34 cellular contexts compared by ENCODE assay signal in genomic region chr7:16792299-16792698, GRCh38. TPM values are rescaled to one million over a fixed set of nuclear protein-coding genes. Genes with fewer than 3 reads are reported as not detected.
"Had no signal": no experiment of that assay in that cellular context is flagged by ENCODE, and none has a peak within 500 bp of the region (broad histone marks: within the 10 kb centered on the region; RNA-seq: fewer than 3 reads in every experiment).

No MANE protein-coding gene starts in this region.

- H3K9ac ChIP-seq: SK-N-SH had no signal

- H3K9me3 Mint-ChIP-seq: activated CD8-positive, alpha-beta T cell treated with anti-CD3 and anti-CD28 coated beads for 36 hours; activated naive CD4-positive, alpha-beta T cell treated with anti-CD3 and anti-CD28 coated beads, Interleukin-2, amount 50 U/mL, for 24 hours; activated naive CD8-positive, alpha-beta T cell treated with anti-CD3 and anti-CD28 coated beads, Interleukin-2, amount 10 ng/mL, durations not matched to agents 7 days and 5 days; activated T-cell treated with anti-CD3 and anti-CD28 coated beads, Interleukin-2, amount 50 U/mL, for 4 hours; activated T-helper 2 cell treated with anti-CD3 and anti-CD28 coated beads, Interferon-gamma antibody, Interleukin-2, Interleukin-4, amounts not matched to agents 10 μg/mL and 5 μg/mL and 100 μg/mL, durations not matched to agents 14 hours and 24 hours and 36 hours; central memory CD8-positive, alpha-beta T cell; T-helper 1 cell treated with Interleukin-12 subunit alpha and Interleukin-12 subunit beta and Interleukin-4 antibody, amounts not matched to agents 30 μg/mL and 1 μg/mL, for 36 hours; T-helper 2 cell treated with Interferon-gamma antibody and Interleukin-4, amounts not matched to agents 5 μg/mL and 100 μg/mL, for 36 hours had no signal

- H3K27ac Mint-ChIP-seq: activated CD8-positive, alpha-beta T cell treated with anti-CD3 and anti-CD28 coated beads for 36 hours; activated naive CD4-positive, alpha-beta T cell treated with anti-CD3 and anti-CD28 coated beads, Interleukin-2, amount 50 U/mL, for 24 hours; activated naive CD8-positive, alpha-beta T cell treated with anti-CD3 and anti-CD28 coated beads, Interleukin-2, amount 10 ng/mL, durations not matched to agents 7 days and 5 days; activated T-helper 2 cell treated with anti-CD3 and anti-CD28 coated beads, Interferon-gamma antibody, Interleukin-2, Interleukin-4, amounts not matched to agents 10 μg/mL and 5 μg/mL and 100 μg/mL, durations not matched to agents 14 hours and 24 hours and 36 hours; T-helper 1 cell treated with Interleukin-12 subunit alpha and Interleukin-12 subunit beta and Interleukin-4 antibody, amounts not matched to agents 30 μg/mL and 1 μg/mL, for 36 hours; T-helper 2 cell treated with Interferon-gamma antibody and Interleukin-4, amounts not matched to agents 5 μg/mL and 100 μg/mL, for 36 hours had no signal

- H3K4me1 ChIP-seq: ascending aorta, SJSA1 had no signal

- H3K36me3 Mint-ChIP-seq: activated naive CD4-positive, alpha-beta T cell treated with anti-CD3 and anti-CD28 coated beads, Interleukin-2, amount 50 U/mL, for 24 hours; activated naive CD8-positive, alpha-beta T cell treated with anti-CD3 and anti-CD28 coated beads, Interleukin-2, amount 10 ng/mL, durations not matched to agents 7 days and 5 days had no signal

- H3K4me1 Mint-ChIP-seq: activated naive CD4-positive, alpha-beta T cell treated with anti-CD3 and anti-CD28 coated beads, Interleukin-2, amount 50 U/mL, for 24 hours; activated naive CD8-positive, alpha-beta T cell treated with anti-CD3 and anti-CD28 coated beads, Interleukin-2, amount 10 ng/mL, durations not matched to agents 7 days and 5 days; central memory CD8-positive, alpha-beta T cell had no signal

- H3K4me2 ChIP-seq: SK-N-SH had no signal

- H3K27me3 ChIP-seq: ascending aorta, cardiac muscle cell, SJSA1 had no signal

- ATAC-seq: activated CD8-positive, alpha-beta T cell treated with anti-CD3 and anti-CD28 coated beads for 36 hours had no signal

- H3K9me3 ChIP-seq: ascending aorta, SJSA1, SK-N-SH had no signal

- DNase-seq: activated CD4-positive, alpha-beta T cell treated with anti-CD3 and anti-CD28 coated beads for 48 hours; activated CD8-positive, alpha-beta memory T cell treated with anti-CD3 and anti-CD28 coated beads, Interleukin-2, amount 50 U/mL, for 4 hours; activated CD8-positive, alpha-beta T cell treated with anti-CD3 and anti-CD28 coated beads for 36 hours; activated gamma-delta T cell; activated naive CD4-positive, alpha-beta T cell treated with Interleukin-2 at 50 U/mL for 16 hours; activated naive CD8-positive, alpha-beta T cell treated with anti-CD3 and anti-CD28 coated beads, Interleukin-2, amount 10 ng/mL, durations not matched to agents 7 days and 5 days; activated T-cell treated with anti-CD3 and anti-CD28 coated beads for 4 hours; activated T-cell treated with anti-CD3 and anti-CD28 coated beads, Interleukin-2, amount 50 U/mL, for 4 hours; amygdala; NCI-H1092 treated with DMSO at 0.1 percent for 48 hours; NCI-H1417; NCI-H146; NCI-H187; NCI-H2029 treated with DMSO at 0.1 percent for 48 hours; NCI-H2107; NCI-H2171; NCI-H510A; NCI-H526; NCI-H748 treated with DMSO at 0.1 percent for 48 hours; NK-92 treated with Interleukin-12 subunit alpha and Interleukin-12 subunit beta, amount 100 ng/mL, for 24 hours; SHP77 treated with DMSO at 0.1 percent for 48 hours; SK-N-SH had no signal

- H3K27ac ChIP-seq: ascending aorta, cardiac muscle cell, SJSA1 had no signal

- H3K36me3 ChIP-seq: ascending aorta, cardiac muscle cell, SJSA1 had no signal

- H3K4me3 ChIP-seq: ascending aorta, cardiac muscle cell, SJSA1 had no signal

- H3K4me3 Mint-ChIP-seq: activated CD8-positive, alpha-beta T cell treated with anti-CD3 and anti-CD28 coated beads for 36 hours; activated naive CD4-positive, alpha-beta T cell treated with anti-CD3 and anti-CD28 coated beads, Interleukin-2, amount 50 U/mL, for 24 hours; activated naive CD8-positive, alpha-beta T cell treated with anti-CD3 and anti-CD28 coated beads, Interleukin-2, amount 10 ng/mL, durations not matched to agents 7 days and 5 days; activated T-cell treated with anti-CD3 and anti-CD28 coated beads, Interleukin-2, amount 50 U/mL, for 4 hours; central memory CD8-positive, alpha-beta T cell; T-helper 1 cell treated with Interleukin-12 subunit alpha and Interleukin-12 subunit beta and Interleukin-4 antibody, amounts not matched to agents 30 μg/mL and 1 μg/mL, for 36 hours; T-helper 2 cell treated with Interferon-gamma antibody and Interleukin-4, amounts not matched to agents 5 μg/mL and 100 μg/mL, for 36 hours had no signal

RNA-seq across cellular contexts. Expression of gene AGR2, which starts 12.5 kb away (rescaled TPM):
- total RNA-seq: activated CD8-positive, alpha-beta T cell treated with anti-CD3 and anti-CD28 coated beads for 36 hours; activated naive CD8-positive, alpha-beta T cell treated with anti-CD3 and anti-CD28 coated beads, Interleukin-2, amount 10 ng/mL, durations not matched to agents 7 days and 5 days; activated T-helper 2 cell treated with anti-CD3 and anti-CD28 coated beads, Interferon-gamma antibody, Interleukin-2, Interleukin-4, amounts not matched to agents 10 μg/mL and 5 μg/mL and 100 μg/mL, durations not matched to agents 14 hours and 24 hours and 36 hours; ascending aorta; cardiac muscle cell; chondrocyte; M059J; OCI-LY7; RPMI7951; SJSA1 had no signal
- polyA plus RNA-seq: SK-N-SH had no signal
